In the genomic region with DNA sequence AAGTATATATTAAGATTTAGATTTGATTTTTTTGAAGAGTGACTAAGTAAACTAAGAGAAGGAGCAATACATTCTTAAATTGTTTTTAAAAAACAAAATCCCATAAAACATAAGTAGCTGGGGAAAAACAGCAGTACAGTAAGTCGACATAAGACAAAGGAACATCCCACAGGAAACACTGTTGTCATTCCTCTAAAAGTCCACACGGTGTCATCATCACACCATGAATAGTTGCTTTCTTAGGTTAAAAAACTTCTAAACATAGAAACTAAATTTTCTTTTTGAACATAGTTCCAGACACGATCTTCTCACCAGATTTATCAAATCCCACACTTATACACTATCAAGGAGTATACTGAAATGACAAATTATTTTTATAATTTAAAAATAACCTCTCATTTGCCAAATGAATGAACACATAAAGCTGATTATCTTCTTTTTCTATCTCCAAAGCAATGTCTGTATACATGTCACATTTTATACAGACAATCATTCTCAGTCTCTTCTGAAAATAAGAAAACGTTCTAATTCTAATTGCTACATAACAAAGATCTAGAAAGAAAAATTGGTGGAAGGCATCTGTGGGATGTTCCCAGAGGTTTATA, we compare ENCODE assay signal across 9 cellular contexts. TPM values are rescaled to one million over a fixed set of nuclear protein-coding genes. Genes with fewer than 3 reads are reported as not detected.
A peak's percentile ranks its signal among the peaks of the same experiment; 100 is the strongest.
DNase-seq lines count a peak whose midpoint lies in the region; ATAC-seq and TF ChIP-seq lines count a peak whose summit lies in the region.
"Had no signal": no experiment of that assay in that cellular context is flagged by ENCODE, and none has a peak within 500 bp of the region (broad histone marks: within the 10 kb centered on the region; RNA-seq: fewer than 3 reads in every experiment).

No MANE protein-coding gene starts in this region.

- no peaks in the 10 kb centered on the region for H3K36me3 ChIP-seq in Caco-2 (ENCODE audit: control insufficient read depth, insufficient read depth, low read length)
- no peaks in the 10 kb centered on the region for H3K36me3 ChIP-seq in right atrium auricular region

- H3K27ac ChIP-seq in right atrium auricular region, result no peak overlapping the region
- H3K27ac ChIP-seq: SJCRH30 had no signal

- no peaks in the 10 kb centered on the region for H3K4me1 Mint-ChIP-seq in Caco-2 (ENCODE audit: low read depth, unreplicated experiment)

- intact Hi-C loops in Caco-2 (cut with micrococcal nuclease; ENCODE audit: unreplicated experiment), result loop anchor here (1.0 to 10.0 kb wide), 5 partner anchors 122 to 534 kb away; a partner anchor contains a TSS

- H3K9me3 Mint-ChIP-seq in Caco-2 (ENCODE audit: unreplicated experiment), result peaks cover 15% of the 10 kb centered on the region

- no peak overlapping the region for H3K27ac Mint-ChIP-seq in Caco-2 (ENCODE audit: unreplicated experiment)

- POLR2A ChIA-PET in Caco-2 (lab: Charles Lee), result no interaction called here

- BruUV-seq in Caco-2 (replicated peaks; lab: Mats Ljungman, UMichigan), result no TSS peak

- TF ChIP-seq CTCF in Caco-2 (IDR thresholded peaks at IDR 0.05; ENCODE audit: insufficient read depth in 1 of 2, low read depth in 1 of 2, low read length in 1 of 2, severe bottlenecking in 1 of 2, unreplicated experiment in 1 of 2) (peak; percentile 47 to 52), right atrium auricular region (IDR thresholded peaks at IDR 0.05) (peak; percentile 62 to 84)

- H3K27me3 ChIP-seq in Caco-2 (replicated peaks; ENCODE audit: control insufficient read depth, insufficient read depth, low read length) (no peaks in the 10 kb centered on the region), right atrium auricular region (no peaks in the 10 kb centered on the region)
- H3K27me3 ChIP-seq: SJCRH30 had no signal

- H3K9me3 ChIP-seq in Caco-2 (no peaks in the 10 kb centered on the region), right atrium auricular region (no peaks in the 10 kb centered on the region)
- H3K9me3 ChIP-seq: SJCRH30 had no signal

- no peaks in the 10 kb centered on the region for H3K27me3 Mint-ChIP-seq in Caco-2 (ENCODE audit: insufficient read depth, unreplicated experiment)

- no peaks in the 10 kb centered on the region for H3K4me1 ChIP-seq in Caco-2
- H3K4me1 ChIP-seq in right atrium auricular region, result peaks cover 0 to 5% of the 10 kb centered on the region in 2 donors
- H3K4me1 ChIP-seq: SJCRH30 had no signal

- peak in 1 of 2 experiments; percentile 4 for DNase-seq in Caco-2
- peak; percentile 38 to 69 for DNase-seq in NCI-H446 (lab: John Stamatoyannopoulos, UW)
- DNase-seq in amniotic epithelial cell (ENCODE audit: low read depth), result peak; percentile 82
- no peak for DNase-seq in right atrium auricular region (ENCODE audit: low spot score)
- peak; percentile 57 for DNase-seq in skeletal muscle cell (ENCODE audit: low read depth)
- no peak for DNase-seq in NK-92 treated with Interleukin-12 subunit alpha and Interleukin-12 subunit beta, amount 100 ng/mL, for 24 hours (lab: John Stamatoyannopoulos, UW)

- no peak overlapping the region for H3K4me3 ChIP-seq in Caco-2 (ENCODE audit: low read depth, low read length)
- no peak overlapping the region for H3K4me3 ChIP-seq in right atrium auricular region
- H3K4me3 ChIP-seq in skeletal muscle cell (ENCODE audit: low read depth, low read length), result no peak overlapping the region
- H3K4me3 ChIP-seq: SJCRH30 had no signal

- CTCF ChIA-PET in Caco-2 (lab: Charles Lee), result interaction anchor here (0.6 to 1.7 kb wide), 3 partner anchors 124 to 906 kb away, joined by 3 to 4 read pairs (median 4); no protein-coding TSS in a partner anchor

- H3K4me3 Mint-ChIP-seq in Caco-2 (ENCODE audit: unreplicated experiment), result no peak overlapping the region

- ATAC-seq in GM19438 (IDR thresholded peaks at IDR 0.05; ENCODE audit: low read depth, unreplicated experiment), result peak; percentile 78
- ATAC-seq in HG03457 (IDR thresholded peaks at IDR 0.05; ENCODE audit: unreplicated experiment), result peak; percentile 62

- peaks cover 6% of the 10 kb centered on the region for H3K36me3 Mint-ChIP-seq in Caco-2 (ENCODE audit: insufficient read depth, unreplicated experiment)

RNA-seq across cellular contexts. Expression of a gene that starts 15.8 kb away (rescaled TPM):
- total RNA-seq in Caco-2 (2022), result 9.7 and 10.7 TPM in 2 replicates
- 1 to 10 TPM; 8.8 to 9.6 TPM for total RNA-seq in right atrium auricular region

RNA-seq across cellular contexts. Expression of a gene that starts 43.6 kb away (rescaled TPM):
- total RNA-seq in Caco-2 (2022) (0.07 TPM in 1 of 2 replicates, not detected in the other), right atrium auricular region (not detected)
- total RNA-seq: SJCRH30 had no signal

Comparison
In these comparisons a context has a peak if more than half of its experiments do, and no peak if none do; other contexts are left out.
1. DNase-seq: peak in NCI-H446 (2 of 2), amniotic epithelial cell (single experiment) and skeletal muscle cell (single experiment); none in right atrium auricular region (single experiment) and NK-92 treated with Interleukin-12 subunit alpha and Interleukin-12 subunit beta, amount 100 ng/mL, for 24 hours (single experiment).